In the genomic region with DNA sequence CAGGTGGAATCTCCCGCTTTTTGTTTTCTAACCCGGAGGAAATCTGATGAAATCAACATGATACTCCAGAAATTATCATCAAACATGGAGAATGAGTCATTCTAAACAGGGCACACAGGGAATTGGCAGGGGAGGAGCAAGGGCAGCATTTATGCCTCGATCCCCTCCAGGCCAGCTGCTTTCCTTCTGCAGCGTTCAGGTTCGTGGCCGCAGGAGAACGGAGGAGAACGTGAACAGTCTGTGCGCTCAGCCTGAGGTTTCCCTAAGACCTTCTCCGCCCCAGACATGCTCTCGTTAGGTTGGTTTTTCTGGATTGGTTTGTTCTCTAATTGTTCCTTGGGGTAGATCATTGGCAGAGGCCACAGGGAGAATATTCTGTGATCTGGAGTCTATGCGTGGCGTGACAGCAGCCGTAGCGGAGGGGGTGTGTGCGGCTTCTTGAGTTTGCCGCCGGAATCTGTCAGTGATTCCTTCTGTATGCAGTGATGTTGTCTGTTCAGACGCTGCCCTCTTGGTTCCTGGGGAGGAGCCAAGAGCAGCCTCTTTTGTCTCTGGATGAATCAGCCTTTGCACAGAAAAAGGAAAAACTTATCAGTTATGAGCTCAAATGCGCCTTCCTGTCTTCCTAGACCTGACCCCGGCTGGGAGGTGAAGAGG, we compare ENCODE assay signal across 10 cellular contexts.
A peak's percentile ranks its signal among the peaks of the same experiment; 100 is the strongest.
DNase-seq lines count a peak whose midpoint lies in the region; ATAC-seq and TF ChIP-seq lines count a peak whose summit lies in the region.
"Had no signal": no experiment of that assay in that cellular context is flagged by ENCODE, and none has a peak within 500 bp of the region (broad histone marks: within the 10 kb centered on the region; RNA-seq: fewer than 3 reads in every experiment).

No MANE protein-coding gene starts in this region.

- POLR2A ChIA-PET in RWPE1 (lab: Yijun Ruan, JAX; ENCODE audit: low non-redundant PET) = no interaction called here

- no peak for ATAC-seq in T-helper 17 cell
- ATAC-seq in left lung = no peak
- ATAC-seq: GM12878; stimulated activated effector memory CD8-positive, alpha-beta T cell treated with anti-CD3 and anti-CD28 coated beads, Interleukin-12 subunit alpha, Interleukin-12 subunit beta, amount 100 ng/mL, for 72 hours had no signal

- H3K4me3 ChIP-seq in GM23248 (peak overlapping the region; percentile 67), skeletal muscle satellite cell (ENCODE audit: low read length) (peak overlapping the region; percentile 61), left lung (no peak overlapping the region)
- H3K4me3 ChIP-seq in effector memory CD4-positive, alpha-beta T cell (ENCODE audit: insufficient read depth, low read depth, low read length, poor library complexity, severe bottlenecking) = no peak overlapping the region
- H3K4me3 ChIP-seq: GM12878 had no signal

- intact Hi-C loops in left lung (cut with DNase I) = no loop called here

- CTCF ChIA-PET in RWPE1 (lab: Yijun Ruan, JAX) = interaction anchor here (0.6 kb wide), 3 partner anchors 51 to 1293 kb away, joined by 3 to 5 read pairs (median 5); no protein-coding TSS in a partner anchor

- H2AFZ ChIP-seq in GM23248 = no peak overlapping the region

- H3K4me2 ChIP-seq in GM23248 (ENCODE audit: unreplicated experiment) (peak overlapping the region; percentile 85), skeletal muscle satellite cell (ENCODE audit: low read length) (peak overlapping the region; percentile 76)

- no peaks in the 10 kb centered on the region for H3K9me2 ChIP-seq in GM23248 (ENCODE audit: insufficient read depth)

- H3K36me3 ChIP-seq in GM23248 (ENCODE audit: low read depth) (no peaks in the 10 kb centered on the region), skeletal muscle satellite cell (ENCODE audit: insufficient read depth, low read length) (peaks cover 18% of the 10 kb centered on the region), left lung (no peaks in the 10 kb centered on the region)
- H3K36me3 ChIP-seq in effector memory CD4-positive, alpha-beta T cell (ENCODE audit: control insufficient read depth, insufficient read depth, low read length) = no peaks in the 10 kb centered on the region

- TF ChIP-seq CTCF in RWPE1 (conservative IDR thresholded peaks at IDR 0.05; ENCODE audit: low read depth) (no peak), left lung (IDR thresholded peaks at IDR 0.05) (no peak)

- no peak overlapping the region for H3K27ac Mint-ChIP-seq in T-helper 17 cell
- H3K27ac Mint-ChIP-seq: stimulated activated effector memory CD8-positive, alpha-beta T cell treated with anti-CD3 and anti-CD28 coated beads, Interleukin-12 subunit alpha, Interleukin-12 subunit beta, amount 100 ng/mL, for 72 hours had no signal

- peaks cover 58% of the 10 kb centered on the region for H3F3A ChIP-seq in GM23248 (ENCODE audit: insufficient read depth)

- H3K9ac ChIP-seq in GM23248 = peak overlapping the region; percentile 80
- peak overlapping the region; percentile 73 for H3K9ac ChIP-seq in skeletal muscle satellite cell (ENCODE audit: low read depth, low read length)

- H3K4me1 ChIP-seq in GM23248 (ENCODE audit: insufficient read depth) (peaks cover 54% of the 10 kb centered on the region), skeletal muscle satellite cell (ENCODE audit: control insufficient read depth, insufficient read depth, low read length) (peaks cover 59% of the 10 kb centered on the region), left lung (peaks cover 3 to 10% of the 10 kb centered on the region in 2 donors)
- H3K4me1 ChIP-seq in effector memory CD4-positive, alpha-beta T cell (ENCODE audit: control insufficient read depth, insufficient read depth, low read length, poor library complexity, severe bottlenecking) = no peaks in the 10 kb centered on the region

- H3K27ac ChIP-seq in GM23248 = peak overlapping the region; percentile 95
- H3K27ac ChIP-seq in RWPE1 = peak overlapping the region; percentile 100
- H3K27ac ChIP-seq in effector memory CD4-positive, alpha-beta T cell (ENCODE audit: insufficient read depth, low read length, poor library complexity, severe bottlenecking) = no peak overlapping the region
- no peak overlapping the region for H3K27ac ChIP-seq in left lung

- peaks cover 3% of the 10 kb centered on the region for H3K4me1 Mint-ChIP-seq in T-helper 17 cell
- H3K4me1 Mint-ChIP-seq: stimulated activated effector memory CD8-positive, alpha-beta T cell treated with anti-CD3 and anti-CD28 coated beads, Interleukin-12 subunit alpha, Interleukin-12 subunit beta, amount 100 ng/mL, for 72 hours had no signal

- H3K4me3 Mint-ChIP-seq in T-helper 17 cell = no peak overlapping the region
- H3K4me3 Mint-ChIP-seq: stimulated activated effector memory CD8-positive, alpha-beta T cell treated with anti-CD3 and anti-CD28 coated beads, Interleukin-12 subunit alpha, Interleukin-12 subunit beta, amount 100 ng/mL, for 72 hours had no signal

- in situ Hi-C loops in GM23248 (cut with MboI) = no loop called here

- H3K36me3 Mint-ChIP-seq in T-helper 17 cell (ENCODE audit: low read depth) = peaks cover 3% of the 10 kb centered on the region
- H3K36me3 Mint-ChIP-seq: stimulated activated effector memory CD8-positive, alpha-beta T cell treated with anti-CD3 and anti-CD28 coated beads, Interleukin-12 subunit alpha, Interleukin-12 subunit beta, amount 100 ng/mL, for 72 hours had no signal

- H4K20me1 ChIP-seq in GM23248 (ENCODE audit: insufficient read depth) = no peaks in the 10 kb centered on the region

- H3K27me3 Mint-ChIP-seq in T-helper 17 cell = peaks cover 42% of the 10 kb centered on the region

- H3K27me3 ChIP-seq in GM23248 (replicated peaks; ENCODE audit: insufficient read depth) (no peaks in the 10 kb centered on the region), skeletal muscle satellite cell (ENCODE audit: control insufficient read depth, insufficient read depth, low read length) (no peaks in the 10 kb centered on the region), left lung (no peaks in the 10 kb centered on the region)
- no peaks in the 10 kb centered on the region for H3K27me3 ChIP-seq in effector memory CD4-positive, alpha-beta T cell (replicated peaks; ENCODE audit: control insufficient read depth, insufficient read depth, low read length, poor library complexity, severe bottlenecking)

- peaks cover 92% of the 10 kb centered on the region for H3K79me2 ChIP-seq in GM23248 (ENCODE audit: insufficient read depth)

- H3K9me3 ChIP-seq in GM23248 (ENCODE audit: low read depth) (no peaks in the 10 kb centered on the region), skeletal muscle satellite cell (replicated peaks; ENCODE audit: low read length) (no peaks in the 10 kb centered on the region), T-helper 17 cell (ENCODE audit: control insufficient read depth, low read length, poor library complexity, severe bottlenecking) (no peaks in the 10 kb centered on the region), left lung (no peaks in the 10 kb centered on the region)
- no peaks in the 10 kb centered on the region for H3K9me3 ChIP-seq in effector memory CD4-positive, alpha-beta T cell (ENCODE audit: control insufficient read depth, low read length)

- WGBS in GM23248 (ENCODE audit: low coverage in 1 of 2, low lambda C conversion rate in 2 of 2, missing lambda C conversion rate in 2 of 2), 2 experiments = 2 to 5% methylated on average over 21 of the region's 21 CpGs

- DNase-seq in GM23248 (peak; percentile 95), RWPE1 (ENCODE audit: low spot score) (peak; percentile 82), fibroblast of gingiva (ENCODE audit: low read depth) (peak; percentile 44), T-helper 17 cell (no peak), NCI-H2107 treated with DMSO at 0.1 percent for 48 hours (lab: John Stamatoyannopoulos, UW; ENCODE audit: unreplicated experiment) (no peak), left lung (no peak)
- no peak for DNase-seq in effector memory CD4-positive, alpha-beta T cell

Comparison
In these comparisons a context has a peak if more than half of its experiments do, and no peak if none do; other contexts are left out.
1. DNase-seq: peak in GM23248 (single experiment), RWPE1 (single experiment) and fibroblast of gingiva (single experiment); none in effector memory CD4-positive, alpha-beta T cell (0 of 3), T-helper 17 cell (0 of 3), NCI-H2107 treated with DMSO at 0.1 percent for 48 hours (single experiment) and left lung (0 of 2).
2. H3K27ac ChIP-seq: peak in GM23248 (single experiment) and RWPE1 (single experiment); none in effector memory CD4-positive, alpha-beta T cell (single experiment) and left lung (0 of 2).
3. H3K4me3 ChIP-seq: peak in GM23248 (single experiment) and skeletal muscle satellite cell (single experiment); none in effector memory CD4-positive, alpha-beta T cell (single experiment) and left lung (0 of 2).